In the genomic region with DNA sequence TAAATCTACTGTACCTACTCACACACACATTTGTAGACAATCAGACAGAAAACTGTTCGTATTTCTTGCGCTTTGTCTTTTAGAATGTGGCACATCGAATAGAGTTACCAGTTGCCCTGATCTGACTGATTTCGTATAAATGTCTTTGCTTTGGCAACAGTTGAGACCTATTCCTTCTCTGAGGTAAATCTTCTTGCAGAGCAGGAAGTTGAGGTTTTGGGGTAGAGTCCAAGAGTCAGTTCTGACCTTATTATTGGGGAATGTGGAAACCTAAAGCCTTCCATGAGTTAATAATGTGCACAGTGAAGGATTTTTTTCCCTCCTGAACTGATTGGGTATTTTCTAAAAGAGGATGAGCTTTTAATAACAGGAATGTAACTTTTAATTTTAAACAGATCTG, we compare ENCODE assay signal across 10 cellular contexts.
DNase-seq lines count a peak whose midpoint lies in the region; ATAC-seq and TF ChIP-seq lines count a peak whose summit lies in the region.
"Had no signal": no experiment of that assay in that cellular context is flagged by ENCODE, and none has a peak within 500 bp of the region (broad histone marks: within the 10 kb centered on the region; RNA-seq: fewer than 3 reads in every experiment).

No MANE protein-coding gene starts in this region.

- H4K20me1 ChIP-seq in SK-N-SH (ENCODE audit: insufficient read depth): no peaks in the 10 kb centered on the region

- TF ChIP-seq EP300 in SK-N-SH (IDR thresholded peaks at IDR 0.05; ENCODE audit: borderline replicate concordance in 1 of 2, low read depth in 1 of 2, low read length in 1 of 2): peak; percentile 37 to 93

- peaks cover 6 to 38% of the 10 kb centered on the region in 2 experiments for H3K4me1 ChIP-seq in SK-N-SH (ENCODE audit: control insufficient read depth in 1 of 2, insufficient read depth in 2 of 2, low read depth in 1 of 2, low read length in 1 of 2)

- POLR2A ChIA-PET in SK-N-SH (lab: Yijun Ruan, JAX): no interaction called here

- no peaks in the 10 kb centered on the region for H3K27me3 ChIP-seq in SK-N-SH (ENCODE audit: insufficient read depth)

- peaks cover 25% of the 10 kb centered on the region for H3F3A ChIP-seq in SK-N-SH (replicated peaks; ENCODE audit: insufficient read depth)

- no peaks in the 10 kb centered on the region for H3K36me3 ChIP-seq in SK-N-SH (replicated peaks in 1 of 2; ENCODE audit: control insufficient read depth in 1 of 2, insufficient read depth in 2 of 2, low read length in 1 of 2)

- no peaks in the 10 kb centered on the region for H3K9me3 ChIP-seq in SK-N-SH

- H3K79me2 ChIP-seq in SK-N-SH (ENCODE audit: insufficient read depth): no peaks in the 10 kb centered on the region

- CTCF ChIA-PET in SK-N-SH (lab: Yijun Ruan, JAX): interaction anchor here (1.6 kb wide), 1 partner anchor 16 kb away, joined by 5 read pairs; no protein-coding TSS in a partner anchor

- H3K4me2 ChIP-seq in SK-N-SH: peak overlapping the region; percentile 78; the same call in 1 of the 2 replicates

- H3K27ac ChIP-seq in SK-N-SH (ENCODE audit: low read depth in 2 of 2, low read length in 1 of 2): peak overlapping the region; percentile 91 to 97

- TF ChIP-seq CTCF in SK-N-SH (IDR thresholded peaks at IDR 0.05) (no peak), fibroblast of villous mesenchyme (IDR thresholded peaks at IDR 0.05; ENCODE audit: insufficient read depth, low read depth, low read length) (no peak)

- no peak for TF ChIP-seq RAD21 in SK-N-SH (IDR thresholded peaks at IDR 0.05; ENCODE audit: low read length)

- no peaks in the 10 kb centered on the region for H3K9me2 ChIP-seq in SK-N-SH

- WGBS in SK-N-SH (ENCODE audit: low lambda C conversion rate): 6% methylated on average over 4 of the region's 4 CpGs

- H3K9ac ChIP-seq in SK-N-SH: peak overlapping the region; percentile 79

- peak overlapping the region; percentile 1 to 19; a peak in 2 of 4 replicates for H3K4me3 ChIP-seq in SK-N-SH (ENCODE audit: low read depth in 2 of 2, low read length in 1 of 2)
- H3K4me3 ChIP-seq in fibroblast of villous mesenchyme (ENCODE audit: low read depth, low read length): no peak overlapping the region

- no peak for ATAC-seq in GM19467 (IDR thresholded peaks at IDR 0.05; ENCODE audit: unreplicated experiment)
- ATAC-seq in HG02852 (IDR thresholded peaks at IDR 0.05; ENCODE audit: unreplicated experiment): no peak
- no peak for ATAC-seq in HG02571 (IDR thresholded peaks at IDR 0.05; ENCODE audit: unreplicated experiment)

- H2AFZ ChIP-seq in SK-N-SH (ENCODE audit: low read depth): peak overlapping the region; percentile 39; the same call in 1 of the 2 replicates

- DNase-seq in HCEC 1CT (peak; percentile 77), SK-N-SH (peak; percentile 8), fibroblast of villous mesenchyme (ENCODE audit: low read depth) (peak; percentile 68), stromal cell of bone marrow (ENCODE audit: low read depth) (peak; percentile 89), cerebellum (ENCODE audit: low spot score) (no peak)
- DNase-seq: NCI-H526 treated with DMSO at 0.1 percent for 48 hours, right cardiac atrium had no signal

TF ChIP-seq in SK-N-SH, 30 proteins besides CTCF, POLR2A, EP300 and RAD21 (continues in another document):
- TF ChIP-seq NFIC (IDR thresholded peaks at IDR 0.05; ENCODE audit: borderline replicate concordance) (peak; percentile 98), NRF1 (IDR thresholded peaks at IDR 0.05; ENCODE audit: low read depth, low read length) (no peak), CHD2 (IDR thresholded peaks at IDR 0.05; ENCODE audit: low read length, partially characterized antibody) (no peak), GATA2 (CRISPR knock-in tag; IDR thresholded peaks at IDR 0.05) (no peak), MEF2A (IDR thresholded peaks at IDR 0.05; ENCODE audit: borderline replicate concordance, low read depth) (peak; percentile 81), USF1 (IDR thresholded peaks at IDR 0.05; ENCODE audit: borderline replicate concordance, low read depth) (no peak), POLR2AphosphoS5 (IDR thresholded peaks at IDR 0.05; ENCODE audit: low read depth, low read length) (peak; percentile 61; the same call in 1 of the 2 replicates), TAF1 (IDR thresholded peaks at IDR 0.05; ENCODE audit: borderline replicate concordance, low read depth, low read length) (peak; percentile 51; the same call in 1 of the 2 replicates), JUND (IDR thresholded peaks at IDR 0.05) (peak; percentile 91), FOXM1 (IDR thresholded peaks at IDR 0.05; ENCODE audit: low read depth) (peak; percentile 79), SIN3A (IDR thresholded peaks at IDR 0.05; ENCODE audit: borderline replicate concordance, low read depth, low read length) (0 out of 2 replicates have a peak, but pooled peaks have one; percentile 46), GABPA (IDR thresholded peaks at IDR 0.05; ENCODE audit: low read depth) (0 out of 2 replicates have a peak, but pooled peaks have one; percentile 18), TCF12 (IDR thresholded peaks at IDR 0.05) (peak; percentile 81), RXRA (IDR thresholded peaks at IDR 0.05; ENCODE audit: borderline replicate concordance, low read depth) (peak; percentile 91), FOSL2 (IDR thresholded peaks at IDR 0.05; ENCODE audit: borderline replicate concordance, low read depth) (peak; percentile 63; the same call in 1 of the 2 replicates), EZH2phosphoT487 (IDR thresholded peaks at IDR 0.05; ENCODE audit: borderline replicate concordance, low read depth) (no peak), MXI1 (IDR thresholded peaks at IDR 0.05; ENCODE audit: low read depth, low read length) (no peak), IRF3 (IDR thresholded peaks at IDR 0.05; ENCODE audit: low read depth, low read length) (no peak), USF2 (IDR thresholded peaks at IDR 0.05; ENCODE audit: borderline replicate concordance, low read depth, low read length) (no peak), YY1 (IDR thresholded peaks at IDR 0.05; ENCODE audit: low read depth) (no peak), TEAD4 (IDR thresholded peaks at IDR 0.05; ENCODE audit: borderline replicate concordance, insufficient read depth) (peak; percentile 94), SMC3 (IDR thresholded peaks at IDR 0.05; ENCODE audit: low read depth, low read length) (no peak), FOXJ3 (CRISPR knock-in tag; IDR thresholded peaks at IDR 0.05) (no peak), RCOR1 (IDR thresholded peaks at IDR 0.05; ENCODE audit: low read length) (no peak)
- TF ChIP-seq, protein P1, sequence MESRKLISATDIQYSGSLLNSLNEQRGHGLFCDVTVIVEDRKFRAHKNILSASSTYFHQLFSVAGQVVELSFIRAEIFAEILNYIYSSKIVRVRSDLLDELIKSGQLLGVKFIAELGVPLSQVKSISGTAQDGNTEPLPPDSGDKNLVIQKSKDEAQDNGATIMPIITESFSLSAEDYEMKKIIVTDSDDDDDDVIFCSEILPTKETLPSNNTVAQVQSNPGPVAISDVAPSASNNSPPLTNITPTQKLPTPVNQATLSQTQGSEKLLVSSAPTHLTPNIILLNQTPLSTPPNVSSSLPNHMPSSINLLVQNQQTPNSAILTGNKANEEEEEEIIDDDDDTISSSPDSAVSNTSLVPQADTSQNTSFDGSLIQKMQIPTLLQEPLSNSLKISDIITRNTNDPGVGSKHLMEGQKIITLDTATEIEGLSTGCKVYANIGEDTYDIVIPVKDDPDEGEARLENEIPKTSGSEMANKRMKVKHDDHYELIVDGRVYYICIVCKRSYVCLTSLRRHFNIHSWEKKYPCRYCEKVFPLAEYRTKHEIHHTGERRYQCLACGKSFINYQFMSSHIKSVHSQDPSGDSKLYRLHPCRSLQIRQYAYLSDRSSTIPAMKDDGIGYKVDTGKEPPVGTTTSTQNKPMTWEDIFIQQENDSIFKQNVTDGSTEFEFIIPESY (IDR thresholded peaks at IDR 0.05; ENCODE audit: borderline replicate concordance, low read depth): peak; percentile 79; the same call in 1 of the 2 replicates
- TF ChIP-seq, protein P2, sequence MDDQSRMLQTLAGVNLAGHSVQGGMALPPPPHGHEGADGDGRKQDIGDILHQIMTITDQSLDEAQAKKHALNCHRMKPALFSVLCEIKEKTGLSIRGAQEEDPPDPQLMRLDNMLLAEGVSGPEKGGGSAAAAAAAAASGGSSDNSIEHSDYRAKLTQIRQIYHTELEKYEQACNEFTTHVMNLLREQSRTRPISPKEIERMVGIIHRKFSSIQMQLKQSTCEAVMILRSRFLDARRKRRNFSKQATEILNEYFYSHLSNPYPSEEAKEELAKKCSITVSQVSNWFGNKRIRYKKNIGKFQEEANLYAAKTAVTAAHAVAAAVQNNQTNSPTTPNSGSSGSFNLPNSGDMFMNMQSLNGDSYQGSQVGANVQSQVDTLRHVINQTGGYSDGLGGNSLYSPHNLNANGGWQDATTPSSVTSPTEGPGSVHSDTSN (IDR thresholded peaks at IDR 0.05): peak; percentile 91
